In the genomic region with DNA sequence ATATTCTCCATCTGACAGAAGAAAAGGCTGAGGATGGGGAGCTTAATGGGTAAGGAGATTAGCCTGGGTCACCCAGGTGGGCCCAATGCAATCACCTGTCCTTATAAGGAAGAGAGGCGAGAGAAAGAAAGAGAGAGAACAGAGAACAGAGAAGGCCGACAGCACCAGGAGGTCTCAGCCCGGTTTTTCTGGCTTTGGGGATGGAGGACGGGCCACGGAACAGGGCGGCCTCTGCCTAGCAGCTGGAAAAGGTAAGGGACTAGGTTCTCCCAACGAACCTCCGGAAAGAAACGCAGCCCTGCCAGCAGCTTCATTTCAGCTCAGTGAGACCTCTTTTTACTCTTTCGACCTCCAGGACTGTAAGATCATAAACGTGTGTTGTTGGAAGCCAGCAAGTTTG, we compare ENCODE assay signal across 11 cellular contexts.
A peak's percentile ranks its signal among the peaks of the same experiment; 100 is the strongest.
DNase-seq lines count a peak whose midpoint lies in the region; ATAC-seq and TF ChIP-seq lines count a peak whose summit lies in the region.
"Had no signal": no experiment of that assay in that cellular context is flagged by ENCODE, and none has a peak within 500 bp of the region (broad histone marks: within the 10 kb centered on the region; RNA-seq: fewer than 3 reads in every experiment).

No MANE protein-coding gene starts in this region.

- peaks cover 54% of the 10 kb centered on the region for H3K27me3 ChIP-seq in iPS-20b (ENCODE audit: insufficient read depth, low read length)
- peaks cover 0 to 4% (median 0%) of the 10 kb centered on the region in 4 donors for H3K27me3 ChIP-seq in esophagus squamous epithelium
- no peaks in the 10 kb centered on the region for H3K27me3 ChIP-seq in body of pancreas
- H3K27me3 ChIP-seq: vagina had no signal

- peaks cover 20% of the 10 kb centered on the region for H3K4me1 ChIP-seq in iPS-20b (ENCODE audit: insufficient read depth, low read length)
- peaks cover 5 to 22% (median 8%) of the 10 kb centered on the region in 3 donors for H3K4me1 ChIP-seq in esophagus squamous epithelium
- H3K4me1 ChIP-seq in body of pancreas: peaks cover 4% of the 10 kb centered on the region

- peak overlapping the region; percentile 55 for H3K27ac Mint-ChIP-seq in activated naive CD4-positive, alpha-beta T cell treated with anti-CD3 and anti-CD28 coated beads, Interleukin-2, amount 50 U/mL, for 24 hours
- no peak overlapping the region for H3K27ac Mint-ChIP-seq in stimulated activated naive B cell treated with anti-CD40 and anti-IgM and Interleukin-4, amounts not matched to agents 10 μg/mL and 1 μg/mL and 100 μg/mL, for 72 hours

- H3K9me3 ChIP-seq in iPS-20b (ENCODE audit: insufficient read depth, low read depth, low read length) (no peaks in the 10 kb centered on the region), esophagus squamous epithelium (no peaks in the 10 kb centered on the region), body of pancreas (no peaks in the 10 kb centered on the region)
- H3K9me3 ChIP-seq: vagina had no signal

- CTCF ChIA-PET in RWPE1 (lab: Yijun Ruan, JAX): interaction anchor here (1.0 to 1.7 kb wide), 6 partner anchors 33 to 455 kb away, joined by 3 to 17 read pairs (median 8); no protein-coding TSS in a partner anchor

- WGBS in esophagus squamous epithelium, 2 donors: 87 to 90% methylated on average over 11 of the region's 11 CpGs
- 87 to 95% methylated on average over 11 of the region's 11 CpGs for WGBS in body of pancreas, 2 donors

- POLR2A ChIA-PET in RWPE1 (lab: Yijun Ruan, JAX; ENCODE audit: low non-redundant PET): no interaction called here

- H3K4me1 Mint-ChIP-seq in activated naive CD4-positive, alpha-beta T cell treated with anti-CD3 and anti-CD28 coated beads, Interleukin-2, amount 50 U/mL, for 24 hours: peaks cover 21% of the 10 kb centered on the region
- H3K4me1 Mint-ChIP-seq in stimulated activated naive B cell treated with anti-CD40 and anti-IgM and Interleukin-4, amounts not matched to agents 10 μg/mL and 1 μg/mL and 100 μg/mL, for 72 hours: peaks cover 9 to 15% of the 10 kb centered on the region in 2 donors

- peak overlapping the region; percentile 98 for H3K27ac ChIP-seq in RWPE1
- no peak overlapping the region for H3K27ac ChIP-seq in iPS-20b (ENCODE audit: low read length)
- peak overlapping the region in 1 of 4 donors; percentile 89 for H3K27ac ChIP-seq in esophagus squamous epithelium
- H3K27ac ChIP-seq in body of pancreas: peak overlapping the region in 1 of 4 donors; percentile 87

- ATAC-seq in stimulated activated naive B cell treated with anti-CD40 and anti-IgM and Interleukin-4, amounts not matched to agents 10 μg/mL and 1 μg/mL and 100 μg/mL, for 72 hours (replicated peaks): no peak
- no peak for ATAC-seq in body of pancreas

- H3K27me3 Mint-ChIP-seq in activated naive CD4-positive, alpha-beta T cell treated with anti-CD3 and anti-CD28 coated beads, Interleukin-2, amount 50 U/mL, for 24 hours: no peaks in the 10 kb centered on the region
- peaks cover 8 to 23% of the 10 kb centered on the region in 2 donors for H3K27me3 Mint-ChIP-seq in stimulated activated naive B cell treated with anti-CD40 and anti-IgM and Interleukin-4, amounts not matched to agents 10 μg/mL and 1 μg/mL and 100 μg/mL, for 72 hours

- H3K9ac ChIP-seq in iPS-20b (ENCODE audit: low read depth, low read length): peak overlapping the region; percentile 85; the same call in 1 of the 2 replicates

- no peak for DNase-seq in activated naive CD4-positive, alpha-beta T cell (lab: John Stamatoyannopoulos, UW)
- DNase-seq in RWPE1 (ENCODE audit: low spot score): no peak
- DNase-seq in stimulated activated naive B cell treated with anti-CD40 and anti-IgM and Interleukin-4, amounts not matched to agents 10 μg/mL and 1 μg/mL and 100 μg/mL, for 72 hours: no peak
- DNase-seq in esophagus squamous epithelium (lab: John Stamatoyannopoulos, UW): no peak
- DNase-seq in ureter (ENCODE audit: low spot score): no peak
- DNase-seq in body of pancreas: no peak
- DNase-seq: activated CD4-positive, alpha-beta T cell treated with anti-CD3 and anti-CD28 coated beads, Interleukin-2, amount 50 U/mL, for 4 hours; NCI-H2107 had no signal

- H3K9me3 Mint-ChIP-seq in activated naive CD4-positive, alpha-beta T cell treated with anti-CD3 and anti-CD28 coated beads, Interleukin-2, amount 50 U/mL, for 24 hours: no peaks in the 10 kb centered on the region
- no peaks in the 10 kb centered on the region for H3K9me3 Mint-ChIP-seq in stimulated activated naive B cell treated with anti-CD40 and anti-IgM and Interleukin-4, amounts not matched to agents 10 μg/mL and 1 μg/mL and 100 μg/mL, for 72 hours

- intact Hi-C loops in esophagus squamous epithelium (cut with DNase I): no loop called here
- intact Hi-C loops in body of pancreas (cut with DNase I): no loop called here

- H3K4me3 Mint-ChIP-seq in activated naive CD4-positive, alpha-beta T cell treated with anti-CD3 and anti-CD28 coated beads, Interleukin-2, amount 50 U/mL, for 24 hours: peak overlapping the region; percentile 86
- peak overlapping the region; percentile 17 to 86 for H3K4me3 Mint-ChIP-seq in stimulated activated naive B cell treated with anti-CD40 and anti-IgM and Interleukin-4, amounts not matched to agents 10 μg/mL and 1 μg/mL and 100 μg/mL, for 72 hours

- TF ChIP-seq POLR2A in esophagus squamous epithelium (IDR thresholded peaks at IDR 0.05): no peak
- TF ChIP-seq POLR2A in body of pancreas (IDR thresholded peaks at IDR 0.05): no peak

- peak overlapping the region; percentile 82 for H3K4me3 ChIP-seq in iPS-20b (ENCODE audit: low read length)
- H3K4me3 ChIP-seq in esophagus squamous epithelium: no peak overlapping the region
- H3K4me3 ChIP-seq in body of pancreas: no peak overlapping the region

- H3K36me3 Mint-ChIP-seq in activated naive CD4-positive, alpha-beta T cell treated with anti-CD3 and anti-CD28 coated beads, Interleukin-2, amount 50 U/mL, for 24 hours: no peaks in the 10 kb centered on the region
- no peaks in the 10 kb centered on the region for H3K36me3 Mint-ChIP-seq in stimulated activated naive B cell treated with anti-CD40 and anti-IgM and Interleukin-4, amounts not matched to agents 10 μg/mL and 1 μg/mL and 100 μg/mL, for 72 hours

- H3K36me3 ChIP-seq in iPS-20b (ENCODE audit: insufficient read depth, low read depth, low read length) (no peaks in the 10 kb centered on the region), esophagus squamous epithelium (no peaks in the 10 kb centered on the region), body of pancreas (replicated peaks in 1 of 2; ENCODE audit: insufficient read depth in 1 of 2, low read depth in 2 of 2) (no peaks in the 10 kb centered on the region)
- H3K36me3 ChIP-seq: vagina had no signal

- no peak for TF ChIP-seq CTCF in RWPE1 (conservative IDR thresholded peaks at IDR 0.05; ENCODE audit: low read depth)
- TF ChIP-seq CTCF in esophagus squamous epithelium (IDR thresholded peaks at IDR 0.05): no peak
- no peak for TF ChIP-seq CTCF in body of pancreas (IDR thresholded peaks at IDR 0.05)
